In the genomic region with DNA sequence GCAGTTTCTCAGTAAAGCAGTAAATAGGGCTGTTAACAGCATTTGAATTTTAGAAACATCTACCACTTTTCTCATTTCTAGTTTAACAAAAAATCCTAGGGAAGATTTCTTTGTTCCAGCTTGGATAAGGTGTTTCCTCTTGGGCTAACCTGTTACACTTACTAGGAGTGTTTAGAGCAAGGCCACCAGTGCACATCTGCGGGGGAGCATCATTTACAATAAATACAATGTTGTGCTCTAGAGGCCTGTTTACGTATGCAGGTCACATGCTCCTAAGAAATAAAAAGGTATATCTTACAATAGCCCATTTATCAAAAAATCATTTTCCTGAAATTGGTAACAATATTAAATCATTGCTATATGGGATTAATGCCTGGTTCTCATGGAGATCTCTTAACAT, we compare ENCODE assay signal across 21 cellular contexts. TPM values are rescaled to one million over a fixed set of nuclear protein-coding genes. Genes with fewer than 3 reads are reported as not detected.
DNase-seq lines count a peak whose midpoint lies in the region; ATAC-seq and TF ChIP-seq lines count a peak whose summit lies in the region.
"Had no signal": no experiment of that assay in that cellular context is flagged by ENCODE, and none has a peak within 500 bp of the region (broad histone marks: within the 10 kb centered on the region; RNA-seq: fewer than 3 reads in every experiment).

No MANE protein-coding gene starts in this region.

- peaks cover 40% of the 10 kb centered on the region for H3K4me1 Mint-ChIP-seq in activated T-cell treated with anti-CD3 and anti-CD28 coated beads, Interleukin-2, amount 50 U/mL, for 72 hours (ENCODE audit: low read depth)
- peaks cover 44% of the 10 kb centered on the region for H3K4me1 Mint-ChIP-seq in endodermal cell

- H3K36me3 ChIP-seq in Loucy (ENCODE audit: insufficient read depth, low read length), result no peaks in the 10 kb centered on the region
- peaks cover 55% of the 10 kb centered on the region for H3K36me3 ChIP-seq in endodermal cell (ENCODE audit: control insufficient read depth, insufficient read depth, low read length)
- H3K36me3 ChIP-seq in testis (ENCODE audit: low read depth, missing control alignments), result no peaks in the 10 kb centered on the region

- H2AFZ ChIP-seq in Loucy (ENCODE audit: low read length), result no peak overlapping the region

- no peak overlapping the region for H3K4me3 Mint-ChIP-seq in activated T-cell treated with anti-CD3 and anti-CD28 coated beads, Interleukin-2, amount 50 U/mL, for 72 hours
- no peak overlapping the region for H3K4me3 Mint-ChIP-seq in endodermal cell
- H3K4me3 Mint-ChIP-seq: CD14-positive monocyte had no signal

- H3K4me3 ChIP-seq in Loucy (ENCODE audit: low read length, poor library complexity, severe bottlenecking) (peak overlapping the region; percentile 13), endodermal cell (ENCODE audit: low read length) (peak overlapping the region; percentile 71), testis (no peak overlapping the region)

- H3K27ac ChIP-seq in endodermal cell (ENCODE audit: low read depth, low read length) (no peak overlapping the region), testis (peak overlapping the region in 1 of 2 donors; percentile 34)
- H3K27ac ChIP-seq: RWPE1 had no signal

- H3F3A ChIP-seq in Loucy (ENCODE audit: low read depth), result no peaks in the 10 kb centered on the region

- H3K9me2 ChIP-seq in Loucy (replicated peaks; ENCODE audit: low read depth, low read length), result no peaks in the 10 kb centered on the region

- WGBS in endodermal cell (ENCODE audit: insufficient coverage in 1 of 2, insufficient read length in 1 of 2), 2 experiments, result 97% methylated on average over 2 of the region's 2 CpGs; no CpG with 5 or more reads in 1 of the 2 experiments
- 48 to 54% methylated on average over 2 of the region's 2 CpGs for WGBS in testis, 2 donors

- DNase-seq in activated T-cell treated with anti-CD3 and anti-CD28 coated beads, Interleukin-2, amount 50 U/mL, for 72 hours, result no peak
- DNase-seq in activated T-cell treated with anti-CD3 and anti-CD28 coated beads for 4 hours, result no peak
- no peak for DNase-seq in endodermal cell
- peak; percentile 36 for DNase-seq in testis
- DNase-seq in DMS79 (lab: John Stamatoyannopoulos, UW), result no peak
- no peak for DNase-seq in omental fat pad (ENCODE audit: low spot score)
- DNase-seq: 8988T, COR-L47, DMS 273 treated with DMSO at 0.1 percent for 48 hours, GOT3, KBM-7, MV-4-11, NCI-H187, NCI-H2107, NCI-H345, NCI-H524 treated with DMSO at 0.1 percent for 48 hours, PC-3 had no signal

- peaks cover 93% of the 10 kb centered on the region for H4K20me1 ChIP-seq in Loucy (ENCODE audit: insufficient read depth, low read length, poor library complexity, severe bottlenecking)

- no peaks in the 10 kb centered on the region for H3K9me3 ChIP-seq in Loucy (ENCODE audit: insufficient read depth, low read depth, low read length)
- no peaks in the 10 kb centered on the region for H3K9me3 ChIP-seq in endodermal cell (ENCODE audit: control insufficient read depth, low read length)
- H3K9me3 ChIP-seq in testis, result no peaks in the 10 kb centered on the region

- H3K27me3 ChIP-seq in Loucy (ENCODE audit: insufficient read depth, low read length, poor library complexity, severe bottlenecking), result no peaks in the 10 kb centered on the region
- no peaks in the 10 kb centered on the region for H3K27me3 ChIP-seq in endodermal cell (ENCODE audit: control insufficient read depth, insufficient read depth, low read length, poor library complexity, severe bottlenecking)
- no peaks in the 10 kb centered on the region for H3K27me3 ChIP-seq in testis

- H3K36me3 Mint-ChIP-seq in activated T-cell treated with anti-CD3 and anti-CD28 coated beads, Interleukin-2, amount 50 U/mL, for 72 hours (ENCODE audit: insufficient read depth in 2 of 2), result peaks cover 7 to 8% of the 10 kb centered on the region in 2 donors
- H3K36me3 Mint-ChIP-seq in endodermal cell (ENCODE audit: low read depth), result peaks cover 16% of the 10 kb centered on the region

- peak overlapping the region; percentile 60 for H3K27ac Mint-ChIP-seq in activated T-cell treated with anti-CD3 and anti-CD28 coated beads, Interleukin-2, amount 50 U/mL, for 72 hours
- peak overlapping the region; percentile 27 for H3K27ac Mint-ChIP-seq in endodermal cell
- H3K27ac Mint-ChIP-seq: CD14-positive monocyte had no signal

- H3K9me3 Mint-ChIP-seq in activated T-cell treated with anti-CD3 and anti-CD28 coated beads, Interleukin-2, amount 50 U/mL, for 72 hours, result no peaks in the 10 kb centered on the region
- H3K9me3 Mint-ChIP-seq in endodermal cell, result no peaks in the 10 kb centered on the region
- H3K9me3 Mint-ChIP-seq: CD14-positive monocyte had no signal

- intact Hi-C loops in testis (cut with DNase I; ENCODE audit: low total_unique reads), result no loop called here

- H3K27me3 Mint-ChIP-seq in activated T-cell treated with anti-CD3 and anti-CD28 coated beads, Interleukin-2, amount 50 U/mL, for 72 hours (ENCODE audit: low read depth), result no peaks in the 10 kb centered on the region
- no peaks in the 10 kb centered on the region for H3K27me3 Mint-ChIP-seq in endodermal cell (ENCODE audit: insufficient read depth)

- H3K4me1 ChIP-seq in Loucy (ENCODE audit: insufficient read depth, low read length, poor library complexity, severe bottlenecking) (peaks cover 51% of the 10 kb centered on the region), endodermal cell (ENCODE audit: control insufficient read depth, insufficient read depth, low read length) (peaks cover 7% of the 10 kb centered on the region), testis (no peaks in the 10 kb centered on the region)

- no peak for TF ChIP-seq POLR2A in testis (IDR thresholded peaks at IDR 0.05)

- ATAC-seq in activated T-cell treated with anti-CD3 and anti-CD28 coated beads, Interleukin-2, amount 50 U/mL, for 72 hours (replicated peaks in 1 of 2), result no peak
- no peak for ATAC-seq in GM21786 (IDR thresholded peaks at IDR 0.05; ENCODE audit: unreplicated experiment)
- ATAC-seq in omental fat pad (ENCODE audit: low FRiP score), result no peak
- ATAC-seq: PC-3 had no signal

- H3K9ac ChIP-seq in Loucy (ENCODE audit: low read depth, low read length, poor library complexity, severe bottlenecking) (no peak overlapping the region), endodermal cell (ENCODE audit: extremely low read depth, low read length, poor library complexity, severe bottlenecking) (no peak overlapping the region)

- peaks cover 94% of the 10 kb centered on the region for H3K79me2 ChIP-seq in Loucy (ENCODE audit: insufficient read depth, low read length)

- TF ChIP-seq CTCF in Loucy (conservative IDR thresholded peaks at IDR 0.05; ENCODE audit: low read length) (no peak), endodermal cell (conservative IDR thresholded peaks at IDR 0.05) (no peak), testis (IDR thresholded peaks at IDR 0.05) (no peak), omental fat pad (IDR thresholded peaks at IDR 0.05) (no peak)

- peak overlapping the region; percentile 80 for H3K4me2 ChIP-seq in Loucy (ENCODE audit: low read depth, low read length, poor library complexity, severe bottlenecking)

RNA-seq across cellular contexts. Expression of a gene that starts 8.1 kb away (rescaled TPM):
- total RNA-seq in activated T-cell treated with anti-CD3 and anti-CD28 coated beads, Interleukin-2, amount 50 U/mL, for 72 hours, result 100 to 1,000 TPM; 107 to 111 TPM
- 100 to 1,000 TPM; 196 to 208 TPM for total RNA-seq in endodermal cell
- polyA plus RNA-seq in endodermal cell (2013, experiment 1 of 2), result 134 TPM
- polyA plus RNA-seq in endodermal cell (2013, experiment 2 of 2), result 125 TPM
- total RNA-seq in testis, result 100 to 1,000 TPM; 207 to 226 TPM
- polyA plus RNA-seq in testis (ENCODE audit: insufficient read depth, low read depth, low replicate concordance), result 65.0 TPM
- 100 to 1,000 TPM; 112 to 264 (median 128) TPM for total RNA-seq in omental fat pad

Comparison
In these comparisons a context has a peak if more than half of its experiments do, and no peak if none do; other contexts are left out.
1. H3K4me3 ChIP-seq: peak in Loucy (single experiment) and endodermal cell (single experiment); none in testis (0 of 2).